Comparison of ENCODE assay signal across 8 cellular contexts in genomic region chr11:72224587-72225410, GRCh38. TPM values are rescaled to one million over a fixed set of nuclear protein-coding genes. Genes with fewer than 3 reads are reported as not detected.
A peak's percentile ranks its signal among the peaks of the same experiment; 100 is the strongest.
DNase-seq lines count a peak whose midpoint lies in the region; ATAC-seq and TF ChIP-seq lines count a peak whose summit lies in the region.

A gene with protein sequence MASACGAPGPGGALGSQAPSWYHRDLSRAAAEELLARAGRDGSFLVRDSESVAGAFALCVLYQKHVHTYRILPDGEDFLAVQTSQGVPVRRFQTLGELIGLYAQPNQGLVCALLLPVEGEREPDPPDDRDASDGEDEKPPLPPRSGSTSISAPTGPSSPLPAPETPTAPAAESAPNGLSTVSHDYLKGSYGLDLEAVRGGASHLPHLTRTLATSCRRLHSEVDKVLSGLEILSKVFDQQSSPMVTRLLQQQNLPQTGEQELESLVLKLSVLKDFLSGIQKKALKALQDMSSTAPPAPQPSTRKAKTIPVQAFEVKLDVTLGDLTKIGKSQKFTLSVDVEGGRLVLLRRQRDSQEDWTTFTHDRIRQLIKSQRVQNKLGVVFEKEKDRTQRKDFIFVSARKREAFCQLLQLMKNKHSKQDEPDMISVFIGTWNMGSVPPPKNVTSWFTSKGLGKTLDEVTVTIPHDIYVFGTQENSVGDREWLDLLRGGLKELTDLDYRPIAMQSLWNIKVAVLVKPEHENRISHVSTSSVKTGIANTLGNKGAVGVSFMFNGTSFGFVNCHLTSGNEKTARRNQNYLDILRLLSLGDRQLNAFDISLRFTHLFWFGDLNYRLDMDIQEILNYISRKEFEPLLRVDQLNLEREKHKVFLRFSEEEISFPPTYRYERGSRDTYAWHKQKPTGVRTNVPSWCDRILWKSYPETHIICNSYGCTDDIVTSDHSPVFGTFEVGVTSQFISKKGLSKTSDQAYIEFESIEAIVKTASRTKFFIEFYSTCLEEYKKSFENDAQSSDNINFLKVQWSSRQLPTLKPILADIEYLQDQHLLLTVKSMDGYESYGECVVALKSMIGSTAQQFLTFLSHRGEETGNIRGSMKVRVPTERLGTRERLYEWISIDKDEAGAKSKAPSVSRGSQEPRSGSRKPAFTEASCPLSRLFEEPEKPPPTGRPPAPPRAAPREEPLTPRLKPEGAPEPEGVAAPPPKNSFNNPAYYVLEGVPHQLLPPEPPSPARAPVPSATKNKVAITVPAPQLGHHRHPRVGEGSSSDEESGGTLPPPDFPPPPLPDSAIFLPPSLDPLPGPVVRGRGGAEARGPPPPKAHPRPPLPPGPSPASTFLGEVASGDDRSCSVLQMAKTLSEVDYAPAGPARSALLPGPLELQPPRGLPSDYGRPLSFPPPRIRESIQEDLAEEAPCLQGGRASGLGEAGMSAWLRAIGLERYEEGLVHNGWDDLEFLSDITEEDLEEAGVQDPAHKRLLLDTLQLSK (plus strand): TSS chr11:72224767. CDS start chr11:72224985, 218 bp downstream.

- peaks cover 20% of the 10 kb centered on the region for H3K4me1 ChIP-seq in KMS-11 (ENCODE audit: low read depth, poor library complexity, severe bottlenecking)

- DNase-seq in DMS53 treated with DMSO at 0.1 percent for 48 hours (lab: John Stamatoyannopoulos, UW; ENCODE audit: unreplicated experiment) (peak; percentile 30), activated T-helper 1 cell treated with Interleukin-2 at 50 U/mL for 16 hours (ENCODE audit: low read depth) (peak; percentile 24), fibroblast of the aortic adventitia (ENCODE audit: low read depth) (no peak), ureter (ENCODE audit: low spot score) (peak; percentile 66), DMS153 treated with DMSO at 0.1 percent for 48 hours (lab: John Stamatoyannopoulos, UW; ENCODE audit: unreplicated experiment) (no peak)

- H3K4me3 ChIP-seq in KMS-11 (IDR thresholded peaks at IDR 0.05; ENCODE audit: insufficient read depth, low read depth, low read length) (no peak within 1 kb of the TSS), fibroblast of the aortic adventitia (ENCODE audit: low read depth, low read length) (peak within 1 kb of the TSS; percentile 91)

- no peaks in the 10 kb centered on the region for H3K9me3 Mint-ChIP-seq in nephron

- peaks cover 43% of the 10 kb centered on the region for H3K4me1 Mint-ChIP-seq in nephron

- no peaks in the 10 kb centered on the region for H4K20me1 ChIP-seq in KMS-11 (ENCODE audit: insufficient read depth)

- peak within 1 kb of the TSS; percentile 86 for H2AFZ ChIP-seq in KMS-11 (ENCODE audit: low read depth)

- peak within 1 kb of the TSS; percentile 80 for H3K27ac ChIP-seq in KMS-11

- H3K36me3 ChIP-seq in KMS-11 (ENCODE audit: insufficient read depth) = no peaks in the 10 kb centered on the region

- H3K27me3 Mint-ChIP-seq in nephron (ENCODE audit: low read depth) = no peaks in the 10 kb centered on the region

- no peaks in the 10 kb centered on the region for H3K27me3 ChIP-seq in KMS-11 (ENCODE audit: insufficient read depth, low read depth)

- H3K79me2 ChIP-seq in KMS-11 (ENCODE audit: insufficient read depth, low read depth) = peaks cover 22% of the 10 kb centered on the region

- H3K27ac Mint-ChIP-seq in nephron = peak within 1 kb of the TSS; percentile 98 to 100 (median 99)

- H3K9ac ChIP-seq in KMS-11 = peak within 1 kb of the TSS; percentile 79

- peak within 1 kb of the TSS; percentile 97 to 99 (median 99) for H3K4me3 Mint-ChIP-seq in nephron

- peaks cover 13% of the 10 kb centered on the region for H3K36me3 Mint-ChIP-seq in nephron (ENCODE audit: low read depth)

- no peak for ATAC-seq in HG02884 (IDR thresholded peaks at IDR 0.05; ENCODE audit: unreplicated experiment)

- TF ChIP-seq CTCF in KMS-11 (conservative IDR thresholded peaks at IDR 0.05; ENCODE audit: low read depth, low read length) (no peak), fibroblast of the aortic adventitia (IDR thresholded peaks at IDR 0.05; ENCODE audit: insufficient read depth, low read length) (no peak), nephron (IDR thresholded peaks at IDR 0.05; ENCODE audit: unreplicated experiment in 3 of 3) (no peak)

- peak within 1 kb of the TSS; percentile 96 for H3K4me2 ChIP-seq in KMS-11

RNA-seq across cellular contexts. Expression of the gene that starts here (rescaled TPM):
- 27.9 and 54.6 TPM in 2 replicates for total RNA-seq in fibroblast of the aortic adventitia (ENCODE audit: low replicate concordance)
- total RNA-seq in ureter = 144 TPM

Comparison
In these comparisons a context has a peak if more than half of its experiments do, and no peak if none do; other contexts are left out.
1. DNase-seq: peak in DMS53 treated with DMSO at 0.1 percent for 48 hours (single experiment), activated T-helper 1 cell treated with Interleukin-2 at 50 U/mL for 16 hours (single experiment) and ureter (single experiment); none in fibroblast of the aortic adventitia (single experiment) and DMS153 treated with DMSO at 0.1 percent for 48 hours (single experiment).